ENCODE assay signal across 8 cellular contexts in genomic region chrX:57595381-57595811, GRCh38.
A peak's percentile ranks its signal among the peaks of the same experiment; 100 is the strongest.
DNase-seq lines count a peak whose midpoint lies in the region; ATAC-seq and TF ChIP-seq lines count a peak whose summit lies in the region.

No MANE protein-coding gene starts in this region.

- no peaks in the 10 kb centered on the region for H3K27me3 ChIP-seq in SU-DHL-6 (ENCODE audit: low read length)

- H3K4me3 ChIP-seq in SU-DHL-6 (ENCODE audit: insufficient read depth, low read length, poor library complexity, severe bottlenecking) (peak overlapping the region; percentile 20), fibroblast of pulmonary artery (replicated peaks; ENCODE audit: low read depth, low read length) (peak overlapping the region; percentile 43), skeletal muscle cell (ENCODE audit: low read depth, low read length) (peak overlapping the region; percentile 26)

- H2AFZ ChIP-seq in SU-DHL-6 (ENCODE audit: low read depth, low read length, severe bottlenecking), result no peak overlapping the region

- no peaks in the 10 kb centered on the region for H3K9me3 ChIP-seq in SU-DHL-6 (ENCODE audit: insufficient read depth, low read length)

- no peak for ATAC-seq in HG02973 (IDR thresholded peaks at IDR 0.05; ENCODE audit: unreplicated experiment)
- no peak for ATAC-seq in GM21717 (IDR thresholded peaks at IDR 0.05; ENCODE audit: unreplicated experiment)

- DNase-seq in HCEC 1CT (peak; percentile 85), fibroblast of pulmonary artery (ENCODE audit: low read depth) (peak; percentile 77), skeletal muscle cell (ENCODE audit: low read depth) (peak; percentile 51), NCI-H526 treated with DMSO at 0.1 percent for 48 hours (lab: John Stamatoyannopoulos, UW) (no peak), T1000 (lab: John Stamatoyannopoulos, UW) (no peak)

- TF ChIP-seq CTCF in SU-DHL-6 (IDR thresholded peaks at IDR 0.05; ENCODE audit: insufficient read depth, low read length, poor library complexity, severe bottlenecking) (no peak), fibroblast of pulmonary artery (IDR thresholded peaks at IDR 0.05; ENCODE audit: low read length, missing control alignments) (no peak)

- no peaks in the 10 kb centered on the region for H3F3A ChIP-seq in SU-DHL-6 (ENCODE audit: insufficient read depth)

- H3K9me2 ChIP-seq in SU-DHL-6 (replicated peaks; ENCODE audit: insufficient read depth, low read length), result no peaks in the 10 kb centered on the region

- no peak overlapping the region for H3K27ac ChIP-seq in SU-DHL-6 (ENCODE audit: low read depth, low read length)

- peaks cover 4% of the 10 kb centered on the region; the same call in 1 of the 2 replicates for H4K20me1 ChIP-seq in SU-DHL-6 (ENCODE audit: low read depth, low read length)

- peaks cover 41% of the 10 kb centered on the region for H3K79me2 ChIP-seq in SU-DHL-6 (ENCODE audit: insufficient read depth, low read length)

- H3K4me2 ChIP-seq in SU-DHL-6 (ENCODE audit: low read depth, low read length, poor library complexity, severe bottlenecking), result peak overlapping the region; percentile 53

- no peaks in the 10 kb centered on the region for H3K36me3 ChIP-seq in SU-DHL-6 (ENCODE audit: low read length)

- no peak overlapping the region for H3K9ac ChIP-seq in SU-DHL-6 (ENCODE audit: low read length)

Comparison
In these comparisons a context has a peak if more than half of its experiments do, and no peak if none do; other contexts are left out.
1. DNase-seq: peak in HCEC 1CT (single experiment), fibroblast of pulmonary artery (single experiment) and skeletal muscle cell (single experiment); none in NCI-H526 treated with DMSO at 0.1 percent for 48 hours (single experiment) and T1000 (single experiment).
2. Peak in every context shown above with its lines, with median percentiles within 50 percentile points of each other: H3K4me3 ChIP-seq.